In the genomic region with DNA sequence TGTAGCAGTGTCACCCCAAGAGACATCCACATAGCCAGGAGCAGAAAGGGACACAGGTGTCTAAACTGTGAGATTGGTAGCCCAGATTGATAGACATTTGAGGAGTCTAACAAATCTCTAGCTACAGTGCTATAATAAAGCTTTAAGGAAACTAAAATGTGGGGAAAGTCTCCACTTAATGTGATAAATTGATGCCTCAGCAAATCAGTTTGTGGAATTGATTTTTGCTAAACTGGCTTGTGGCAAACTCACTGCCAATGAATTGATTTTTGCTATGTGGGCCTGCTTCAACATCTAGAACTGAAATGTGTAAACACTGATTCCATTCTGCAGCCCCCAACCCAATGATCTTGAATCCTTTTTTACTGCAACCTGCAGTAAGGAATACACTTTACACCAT, we compare ENCODE assay signal across 2 cellular contexts.
TF ChIP-seq lines count a peak whose summit lies in the region.

No MANE protein-coding gene starts in this region.

TF ChIP-seq in HepG2, 621 proteins besides CTCF, POLR2A, EP300 and RAD21:
- peak; percentile 79 to 88 for TF ChIP-seq MAFK (conservative IDR thresholded peaks at IDR 0.05 in 1 of 2, IDR thresholded peaks at IDR 0.05 in 1 of 2; ENCODE audit: low read length in 2 of 2)
- peak; percentile 81 for TF ChIP-seq MAFF (IDR thresholded peaks at IDR 0.05; ENCODE audit: low read depth, low read length)
- TF ChIP-seq SMARCC2 (IDR thresholded peaks at IDR 0.05), result no peak
- no peak for TF ChIP-seq GTF2F1 (IDR thresholded peaks at IDR 0.05; ENCODE audit: low read length)
- TF ChIP-seq, protein P1, sequence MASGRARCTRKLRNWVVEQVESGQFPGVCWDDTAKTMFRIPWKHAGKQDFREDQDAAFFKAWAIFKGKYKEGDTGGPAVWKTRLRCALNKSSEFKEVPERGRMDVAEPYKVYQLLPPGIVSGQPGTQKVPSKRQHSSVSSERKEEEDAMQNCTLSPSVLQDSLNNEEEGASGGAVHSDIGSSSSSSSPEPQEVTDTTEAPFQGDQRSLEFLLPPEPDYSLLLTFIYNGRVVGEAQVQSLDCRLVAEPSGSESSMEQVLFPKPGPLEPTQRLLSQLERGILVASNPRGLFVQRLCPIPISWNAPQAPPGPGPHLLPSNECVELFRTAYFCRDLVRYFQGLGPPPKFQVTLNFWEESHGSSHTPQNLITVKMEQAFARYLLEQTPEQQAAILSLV (CRISPR knock-in tag; IDR thresholded peaks at IDR 0.05; ENCODE audit: borderline replicate concordance), result no peak
- TF ChIP-seq NBN (conservative IDR thresholded peaks at IDR 0.05), result no peak
- TF ChIP-seq SALL1 (CRISPR knock-in tag; IDR thresholded peaks at IDR 0.05), result no peak

TF ChIP-seq in K562, 482 proteins besides CTCF, POLR2A, EP300 and RAD21:
- no peak for TF ChIP-seq MIER1 (IDR thresholded peaks at IDR 0.05; ENCODE audit: low read depth)
- TF ChIP-seq, protein P2, sequence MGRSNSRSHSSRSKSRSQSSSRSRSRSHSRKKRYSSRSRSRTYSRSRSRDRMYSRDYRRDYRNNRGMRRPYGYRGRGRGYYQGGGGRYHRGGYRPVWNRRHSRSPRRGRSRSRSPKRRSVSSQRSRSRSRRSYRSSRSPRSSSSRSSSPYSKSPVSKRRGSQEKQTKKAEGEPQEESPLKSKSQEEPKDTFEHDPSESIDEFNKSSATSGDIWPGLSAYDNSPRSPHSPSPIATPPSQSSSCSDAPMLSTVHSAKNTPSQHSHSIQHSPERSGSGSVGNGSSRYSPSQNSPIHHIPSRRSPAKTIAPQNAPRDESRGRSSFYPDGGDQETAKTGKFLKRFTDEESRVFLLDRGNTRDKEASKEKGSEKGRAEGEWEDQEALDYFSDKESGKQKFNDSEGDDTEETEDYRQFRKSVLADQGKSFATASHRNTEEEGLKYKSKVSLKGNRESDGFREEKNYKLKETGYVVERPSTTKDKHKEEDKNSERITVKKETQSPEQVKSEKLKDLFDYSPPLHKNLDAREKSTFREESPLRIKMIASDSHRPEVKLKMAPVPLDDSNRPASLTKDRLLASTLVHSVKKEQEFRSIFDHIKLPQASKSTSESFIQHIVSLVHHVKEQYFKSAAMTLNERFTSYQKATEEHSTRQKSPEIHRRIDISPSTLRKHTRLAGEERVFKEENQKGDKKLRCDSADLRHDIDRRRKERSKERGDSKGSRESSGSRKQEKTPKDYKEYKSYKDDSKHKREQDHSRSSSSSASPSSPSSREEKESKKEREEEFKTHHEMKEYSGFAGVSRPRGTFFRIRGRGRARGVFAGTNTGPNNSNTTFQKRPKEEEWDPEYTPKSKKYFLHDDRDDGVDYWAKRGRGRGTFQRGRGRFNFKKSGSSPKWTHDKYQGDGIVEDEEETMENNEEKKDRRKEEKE (IDR thresholded peaks at IDR 0.05; ENCODE audit: borderline replicate concordance in 1 of 2, control insufficient read depth in 1 of 2, low read depth in 2 of 2, low read length in 1 of 2), result no peak
- no peak for TF ChIP-seq TRIM24 (IDR thresholded peaks at IDR 0.05)
- TF ChIP-seq PHB2 (IDR thresholded peaks at IDR 0.05; ENCODE audit: low read depth), result no peak
- TF ChIP-seq, protein P3, sequence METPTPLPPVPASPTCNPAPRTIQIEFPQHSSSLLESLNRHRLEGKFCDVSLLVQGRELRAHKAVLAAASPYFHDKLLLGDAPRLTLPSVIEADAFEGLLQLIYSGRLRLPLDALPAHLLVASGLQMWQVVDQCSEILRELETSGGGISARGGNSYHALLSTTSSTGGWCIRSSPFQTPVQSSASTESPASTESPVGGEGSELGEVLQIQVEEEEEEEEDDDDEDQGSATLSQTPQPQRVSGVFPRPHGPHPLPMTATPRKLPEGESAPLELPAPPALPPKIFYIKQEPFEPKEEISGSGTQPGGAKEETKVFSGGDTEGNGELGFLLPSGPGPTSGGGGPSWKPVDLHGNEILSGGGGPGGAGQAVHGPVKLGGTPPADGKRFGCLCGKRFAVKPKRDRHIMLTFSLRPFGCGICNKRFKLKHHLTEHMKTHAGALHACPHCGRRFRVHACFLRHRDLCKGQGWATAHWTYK (CRISPR knock-in tag; IDR thresholded peaks at IDR 0.05), result no peak
- TF ChIP-seq MAFK (IDR thresholded peaks at IDR 0.05; ENCODE audit: low read length), result peak; percentile 32; the same call in 1 of the 2 replicates
- TF ChIP-seq ARNT (IDR thresholded peaks at IDR 0.05), result no peak
- TF ChIP-seq, protein P4, sequence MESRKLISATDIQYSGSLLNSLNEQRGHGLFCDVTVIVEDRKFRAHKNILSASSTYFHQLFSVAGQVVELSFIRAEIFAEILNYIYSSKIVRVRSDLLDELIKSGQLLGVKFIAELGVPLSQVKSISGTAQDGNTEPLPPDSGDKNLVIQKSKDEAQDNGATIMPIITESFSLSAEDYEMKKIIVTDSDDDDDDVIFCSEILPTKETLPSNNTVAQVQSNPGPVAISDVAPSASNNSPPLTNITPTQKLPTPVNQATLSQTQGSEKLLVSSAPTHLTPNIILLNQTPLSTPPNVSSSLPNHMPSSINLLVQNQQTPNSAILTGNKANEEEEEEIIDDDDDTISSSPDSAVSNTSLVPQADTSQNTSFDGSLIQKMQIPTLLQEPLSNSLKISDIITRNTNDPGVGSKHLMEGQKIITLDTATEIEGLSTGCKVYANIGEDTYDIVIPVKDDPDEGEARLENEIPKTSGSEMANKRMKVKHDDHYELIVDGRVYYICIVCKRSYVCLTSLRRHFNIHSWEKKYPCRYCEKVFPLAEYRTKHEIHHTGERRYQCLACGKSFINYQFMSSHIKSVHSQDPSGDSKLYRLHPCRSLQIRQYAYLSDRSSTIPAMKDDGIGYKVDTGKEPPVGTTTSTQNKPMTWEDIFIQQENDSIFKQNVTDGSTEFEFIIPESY (CRISPR knock-in tag; IDR thresholded peaks at IDR 0.05), result no peak
- TF ChIP-seq KLF1 (tag; IDR thresholded peaks at IDR 0.05), result no peak
- TF ChIP-seq MAFG (tag; conservative IDR thresholded peaks at IDR 0.05), result peak; percentile 49; the same call in 1 of the 2 replicates
- peak; percentile 42; the same call in 1 of the 2 replicates for TF ChIP-seq C11orf30 (IDR thresholded peaks at IDR 0.05; ENCODE audit: low read depth)
- no peak for TF ChIP-seq MAZ (CRISPR knock-in tag; conservative IDR thresholded peaks at IDR 0.05 in 1 of 2, IDR thresholded peaks at IDR 0.05 in 1 of 2)
- no peak for TF ChIP-seq U2AF1 (optimal IDR thresholded peaks at IDR 0.05; ENCODE audit: low read depth, low read length)
- TF ChIP-seq, protein P5, sequence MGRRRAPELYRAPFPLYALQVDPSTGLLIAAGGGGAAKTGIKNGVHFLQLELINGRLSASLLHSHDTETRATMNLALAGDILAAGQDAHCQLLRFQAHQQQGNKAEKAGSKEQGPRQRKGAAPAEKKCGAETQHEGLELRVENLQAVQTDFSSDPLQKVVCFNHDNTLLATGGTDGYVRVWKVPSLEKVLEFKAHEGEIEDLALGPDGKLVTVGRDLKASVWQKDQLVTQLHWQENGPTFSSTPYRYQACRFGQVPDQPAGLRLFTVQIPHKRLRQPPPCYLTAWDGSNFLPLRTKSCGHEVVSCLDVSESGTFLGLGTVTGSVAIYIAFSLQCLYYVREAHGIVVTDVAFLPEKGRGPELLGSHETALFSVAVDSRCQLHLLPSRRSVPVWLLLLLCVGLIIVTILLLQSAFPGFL (CRISPR knock-in tag; IDR thresholded peaks at IDR 0.05), result no peak
- TF ChIP-seq HCFC1 (IDR thresholded peaks at IDR 0.05; ENCODE audit: low read depth, low read length), result no peak
- TF ChIP-seq FOXK2 (conservative IDR thresholded peaks at IDR 0.05 in 1 of 2, IDR thresholded peaks at IDR 0.05 in 1 of 2; ENCODE audit: low read depth in 2 of 2), result no peak
- TF ChIP-seq, protein P6, sequence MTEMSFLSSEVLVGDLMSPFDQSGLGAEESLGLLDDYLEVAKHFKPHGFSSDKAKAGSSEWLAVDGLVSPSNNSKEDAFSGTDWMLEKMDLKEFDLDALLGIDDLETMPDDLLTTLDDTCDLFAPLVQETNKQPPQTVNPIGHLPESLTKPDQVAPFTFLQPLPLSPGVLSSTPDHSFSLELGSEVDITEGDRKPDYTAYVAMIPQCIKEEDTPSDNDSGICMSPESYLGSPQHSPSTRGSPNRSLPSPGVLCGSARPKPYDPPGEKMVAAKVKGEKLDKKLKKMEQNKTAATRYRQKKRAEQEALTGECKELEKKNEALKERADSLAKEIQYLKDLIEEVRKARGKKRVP (CRISPR knock-in tag; IDR thresholded peaks at IDR 0.05), result no peak
- peak; percentile 64; the same call in 1 of the 2 replicates for TF ChIP-seq ZNF316 (IDR thresholded peaks at IDR 0.05)
- TF ChIP-seq GTF2E2 (tag; IDR thresholded peaks at IDR 0.05), result no peak
- TF ChIP-seq, protein P7, sequence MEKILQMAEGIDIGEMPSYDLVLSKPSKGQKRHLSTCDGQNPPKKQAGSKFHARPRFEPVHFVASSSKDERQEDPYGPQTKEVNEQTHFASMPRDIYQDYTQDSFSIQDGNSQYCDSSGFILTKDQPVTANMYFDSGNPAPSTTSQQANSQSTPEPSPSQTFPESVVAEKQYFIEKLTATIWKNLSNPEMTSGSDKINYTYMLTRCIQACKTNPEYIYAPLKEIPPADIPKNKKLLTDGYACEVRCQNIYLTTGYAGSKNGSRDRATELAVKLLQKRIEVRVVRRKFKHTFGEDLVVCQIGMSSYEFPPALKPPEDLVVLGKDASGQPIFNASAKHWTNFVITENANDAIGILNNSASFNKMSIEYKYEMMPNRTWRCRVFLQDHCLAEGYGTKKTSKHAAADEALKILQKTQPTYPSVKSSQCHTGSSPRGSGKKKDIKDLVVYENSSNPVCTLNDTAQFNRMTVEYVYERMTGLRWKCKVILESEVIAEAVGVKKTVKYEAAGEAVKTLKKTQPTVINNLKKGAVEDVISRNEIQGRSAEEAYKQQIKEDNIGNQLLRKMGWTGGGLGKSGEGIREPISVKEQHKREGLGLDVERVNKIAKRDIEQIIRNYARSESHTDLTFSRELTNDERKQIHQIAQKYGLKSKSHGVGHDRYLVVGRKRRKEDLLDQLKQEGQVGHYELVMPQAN (IDR thresholded peaks at IDR 0.05; ENCODE audit: borderline replicate concordance), result no peak
- TF ChIP-seq MAFF (IDR thresholded peaks at IDR 0.05; ENCODE audit: low read length), result peak; percentile 49; the same call in 1 of the 2 replicates
- no peak for TF ChIP-seq NFATC3 (IDR thresholded peaks at IDR 0.05)
- TF ChIP-seq GABPA (tag; conservative IDR thresholded peaks at IDR 0.05; ENCODE audit: low read depth), result no peak
- TF ChIP-seq, protein P8, sequence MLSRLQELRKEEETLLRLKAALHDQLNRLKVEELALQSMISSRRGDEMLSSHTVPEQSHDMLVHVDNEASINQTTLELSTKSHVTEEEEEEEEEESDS (CRISPR knock-in tag; IDR thresholded peaks at IDR 0.05), result no peak
- no peak for TF ChIP-seq GTF2F1 (IDR thresholded peaks at IDR 0.05; ENCODE audit: low read depth, low read length)
